In the genomic region with DNA sequence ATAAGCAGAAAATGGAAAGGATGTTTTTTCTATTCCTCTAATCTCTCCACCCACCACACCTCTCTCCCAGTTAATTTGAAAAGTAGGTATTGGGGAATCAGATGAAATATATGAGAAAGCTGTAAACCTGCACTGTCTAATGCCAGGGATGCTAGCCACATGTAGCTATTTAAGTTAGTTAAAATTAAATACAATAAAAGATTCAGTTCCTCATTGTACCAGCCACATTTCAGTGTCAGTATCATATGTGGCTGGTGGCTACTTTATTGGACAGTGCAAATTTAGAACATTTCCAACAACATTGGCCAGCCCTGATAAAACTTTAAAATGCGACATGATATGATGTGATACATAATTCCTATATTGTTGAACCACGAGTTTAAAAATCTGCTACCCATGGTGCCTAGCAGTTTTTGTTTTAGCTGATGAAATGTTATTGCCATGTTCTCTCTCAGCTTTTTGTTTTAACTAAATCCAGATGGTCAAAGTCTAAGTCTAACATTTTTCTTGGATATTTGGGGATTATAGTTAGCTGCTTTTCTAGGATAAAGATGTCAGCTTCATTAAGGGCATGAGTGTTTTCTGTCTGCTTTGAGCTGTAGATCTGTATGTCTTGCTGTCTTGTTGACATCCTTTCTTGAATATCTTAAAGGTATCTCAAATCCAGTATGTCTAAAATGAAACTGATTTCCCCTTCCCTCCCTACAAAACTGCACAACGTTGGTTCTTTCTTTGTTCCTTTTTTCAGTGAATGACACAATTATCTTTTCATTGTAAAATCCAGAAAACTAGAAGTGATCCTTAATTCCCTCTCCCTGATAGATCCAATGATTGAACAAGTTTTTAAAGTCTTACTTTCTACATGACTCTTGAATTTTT, we compare ENCODE assay signal across 15 cellular contexts. TPM values are rescaled to one million over a fixed set of nuclear protein-coding genes. Genes with fewer than 3 reads are reported as not detected.
DNase-seq lines count a peak whose midpoint lies in the region; ATAC-seq, FAIRE-seq and TF ChIP-seq lines count a peak whose summit lies in the region.
"Had no signal": no experiment of that assay in that cellular context is flagged by ENCODE, and none has a peak within 500 bp of the region (broad histone marks: within the 10 kb centered on the region; RNA-seq: fewer than 3 reads in every experiment).

No MANE protein-coding gene starts in this region.

- FAIRE-seq in GM12891 (lab: Jason Lieb, UNC), result peak; percentile 82

- H4K20me1 ChIP-seq in OCI-LY1 (ENCODE audit: insufficient read depth, low read length), result no peaks in the 10 kb centered on the region

- peak; percentile 64 for DNase-seq in AG10803 (ENCODE audit: low read depth)
- DNase-seq in GM12891 (ENCODE audit: insufficient read length, low spot score), result no peak
- peak; percentile 45 for DNase-seq in fibroblast of gingiva (ENCODE audit: low read depth)
- DNase-seq in SKM-1 treated with dmso at 0.1 percent for 144 hours (lab: John Stamatoyannopoulos, UW; ENCODE audit: unreplicated experiment), result no peak
- DNase-seq in upper lobe of left lung, result no peak
- DNase-seq: activated CD4-positive, alpha-beta T cell treated with anti-CD3 and anti-CD28 coated beads for 4 hours; DMS 273 treated with DMSO at 0.1 percent for 48 hours; heart left ventricle; Kasumi-1; NCI-H69; stimulated activated CD4-positive, alpha-beta T cell treated with anti-CD3 and anti-CD28 coated beads, Interleukin-2, amount 100 ng/mL, for 24 hours; thyroid gland had no signal

- peaks cover 3% of the 10 kb centered on the region; the same call in 1 of the 2 replicates for H3K79me2 ChIP-seq in OCI-LY1 (ENCODE audit: insufficient read depth, low read length)

- no peaks in the 10 kb centered on the region for H3F3A ChIP-seq in OCI-LY1 (ENCODE audit: insufficient read depth, low read length)

- peak overlapping the region; percentile 0; the same call in 1 of the 2 replicates for H3K4me2 ChIP-seq in OCI-LY1 (ENCODE audit: low read length)

- no peak for TF ChIP-seq CTCF in AG10803 (conservative IDR thresholded peaks at IDR 0.05; ENCODE audit: low read length)
- no peak for TF ChIP-seq CTCF in OCI-LY1 (IDR thresholded peaks at IDR 0.05; ENCODE audit: low read length)
- TF ChIP-seq CTCF in upper lobe of left lung (IDR thresholded peaks at IDR 0.05), result no peak

- ATAC-seq in HG03139 (IDR thresholded peaks at IDR 0.05; ENCODE audit: unreplicated experiment) (no peak), HG02610 (IDR thresholded peaks at IDR 0.05; ENCODE audit: unreplicated experiment) (no peak), upper lobe of left lung (ENCODE audit: low FRiP score in 2 of 2) (no peak)
- ATAC-seq: heart left ventricle had no signal

- H3K4me1 ChIP-seq in OCI-LY1 (ENCODE audit: insufficient read depth, low read length, severe bottlenecking) (peaks cover 32% of the 10 kb centered on the region), upper lobe of left lung (peaks cover 15 to 22% (median 19%) of the 10 kb centered on the region in 4 donors)

- no peak overlapping the region for H3K9ac ChIP-seq in OCI-LY1 (ENCODE audit: low read length)

- no peaks in the 10 kb centered on the region for H3K9me2 ChIP-seq in OCI-LY1 (ENCODE audit: low read depth, low read length)

- WGBS in upper lobe of left lung, 2 donors, result 63 to 73% methylated on average over 3 of the region's 3 CpGs

- no peak overlapping the region for H2AFZ ChIP-seq in OCI-LY1 (ENCODE audit: low read length)

- no peak for TF ChIP-seq EP300 in upper lobe of left lung (IDR thresholded peaks at IDR 0.05)

- H3K27ac ChIP-seq in OCI-LY1 (ENCODE audit: low read depth, low read length, poor library complexity, severe bottlenecking) (peak overlapping the region; percentile 1), upper lobe of left lung (no peak overlapping the region)
- H3K27ac ChIP-seq: thyroid gland had no signal

- TF ChIP-seq POLR2A in GM12891 (IDR thresholded peaks at IDR 0.05; ENCODE audit: low read depth, low read length) (no peak), upper lobe of left lung (IDR thresholded peaks at IDR 0.05) (no peak)

- no peaks in the 10 kb centered on the region for H3K9me3 ChIP-seq in OCI-LY1 (ENCODE audit: low read length)
- no peaks in the 10 kb centered on the region for H3K9me3 ChIP-seq in upper lobe of left lung
- H3K9me3 ChIP-seq: heart left ventricle, thyroid gland had no signal

- H3K4me3 ChIP-seq in AG10803 (ENCODE audit: low read length) (peak overlapping the region; percentile 33), OCI-LY1 (ENCODE audit: low read depth, low read length, poor library complexity, severe bottlenecking) (no peak overlapping the region), upper lobe of left lung (no peak overlapping the region)
- H3K4me3 ChIP-seq: heart left ventricle, thyroid gland had no signal

- no peaks in the 10 kb centered on the region for H3K27me3 ChIP-seq in OCI-LY1 (ENCODE audit: insufficient read depth, low read length)
- no peaks in the 10 kb centered on the region for H3K27me3 ChIP-seq in upper lobe of left lung
- H3K27me3 ChIP-seq: heart left ventricle, thyroid gland had no signal

- H3K36me3 ChIP-seq in OCI-LY1 (ENCODE audit: insufficient read depth, low read length) (no peaks in the 10 kb centered on the region), upper lobe of left lung (no peaks in the 10 kb centered on the region)
- H3K36me3 ChIP-seq: thyroid gland had no signal

TF ChIP-seq in GM12891, 5 proteins besides CTCF, POLR2A, EP300 and RAD21:
- TF ChIP-seq POLR2AphosphoS5 (IDR thresholded peaks at IDR 0.05; ENCODE audit: low read depth, low read length) (no peak), POU2F2 (IDR thresholded peaks at IDR 0.05; ENCODE audit: low read depth, low read length) (no peak), PAX5 (IDR thresholded peaks at IDR 0.05; ENCODE audit: insufficient read depth, low read length, severe bottlenecking) (no peak), TAF1 (IDR thresholded peaks at IDR 0.05; ENCODE audit: low read depth, low read length) (no peak), SPI1 (IDR thresholded peaks at IDR 0.05; ENCODE audit: low read depth, low read length) (peak; percentile 82)

RNA-seq across cellular contexts. Expression of a gene that starts 6.1 kb away (rescaled TPM):
- 8.5 TPM for polyA plus RNA-seq in GM12891 (2012; ENCODE audit: low read depth, missing spikeins)
- 10 to 100 TPM; 17.8 to 54.0 (median 30.4) TPM for total RNA-seq in upper lobe of left lung

RNA-seq across cellular contexts. Expression of a gene that starts 6.3 kb away (rescaled TPM):
- polyA plus RNA-seq in GM12891 (2012; ENCODE audit: low read depth, missing spikeins), result 0.22 TPM
- total RNA-seq in upper lobe of left lung, result 1 to 10 TPM in 2 of 6 donors, under 1 TPM in 3, not detected in 1; 0.15 to 2.5 (median 0.67) TPM

Comparison
In these comparisons a context has a peak if more than half of its experiments do, and no peak if none do; other contexts are left out.
1. DNase-seq: peak in AG10803 (single experiment) and fibroblast of gingiva (single experiment); none in GM12891 (single experiment), SKM-1 treated with dmso at 0.1 percent for 144 hours (single experiment) and upper lobe of left lung (0 of 2).